In the genomic region with DNA sequence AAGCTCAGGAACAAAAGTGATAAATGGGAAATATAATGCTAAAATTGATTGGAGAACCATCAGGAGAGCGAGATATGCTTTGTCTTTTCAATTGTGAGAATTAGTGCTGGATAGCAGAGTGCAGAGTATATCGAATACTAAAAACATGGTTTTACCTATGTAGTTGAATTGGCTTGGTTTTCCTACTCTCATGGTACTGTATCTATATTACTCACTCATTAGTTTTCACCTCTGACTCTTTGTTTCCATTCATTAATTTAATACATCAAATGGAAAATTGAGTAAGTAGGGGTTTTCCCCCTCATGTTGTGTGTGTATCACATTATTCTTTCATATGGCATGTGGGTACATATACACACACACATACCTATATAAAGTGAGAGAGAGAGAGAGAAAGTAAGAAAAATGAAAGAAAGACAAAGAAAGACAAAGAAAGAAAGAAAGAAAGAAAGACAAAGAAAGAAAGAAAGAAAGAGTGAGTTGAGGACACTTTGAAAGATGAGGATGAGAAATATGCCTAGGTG, we compare ENCODE assay signal across 21 cellular contexts.
"Had no signal": no experiment of that assay in that cellular context is flagged by ENCODE, and none has a peak within 500 bp of the region (broad histone marks: within the 10 kb centered on the region; RNA-seq: fewer than 3 reads in every experiment).

No MANE protein-coding gene starts in this region.

- DNase-seq: effector CD8-positive, alpha-beta T cell; endodermal cell; foreskin fibroblast; gastrocnemius medialis; head of caudate nucleus; left ventricle myocardium superior; lower lobe of right lung; naive thymus-derived CD8-positive, alpha-beta T cell; nephron progenitor cell; nucleus accumbens; stimulated activated CD4-positive, alpha-beta T cell treated with anti-CD3 and anti-CD28 coated beads, Interleukin-12 subunit alpha, Interleukin-12 subunit beta, amount 100 ng/mL, for 4 hours; stimulated activated CD4-positive, alpha-beta T cell treated with anti-CD3 and anti-CD28 coated beads, Interleukin-1b, Interleukin-23, amount 100 ng/mL, for 48 hours; stimulated activated CD4-positive, alpha-beta T cell treated with anti-CD3 and anti-CD28 coated beads, Interleukin-4, amount 100 ng/mL, for 1 hour; stimulated activated CD8-positive, alpha-beta memory T cell treated with anti-CD3 and anti-CD28 coated beads, Interleukin-4, amount 100 ng/mL, for 48 hours; stimulated activated naive CD4-positive, alpha-beta T cell treated with Interleukin-2 at 50 U/mL for 16 hours; transverse colon; upper lobe of right lung; uterus had no signal

- ATAC-seq: esophagus mucosa; gastrocnemius medialis; left ventricle myocardium superior; lower lobe of right lung; naive thymus-derived CD8-positive, alpha-beta T cell; sciatic nerve; upper lobe of right lung had no signal

- H3K4me1 Mint-ChIP-seq: endodermal cell, nephron progenitor cell had no signal

- H3K27ac Mint-ChIP-seq: dendritic cell treated with granulocyte-macrophage colony-stimulating factor and Interleukin-4, amounts not matched to agents 40 ng/mL and 50 ng/mL, for 4 days; endodermal cell; naive thymus-derived CD8-positive, alpha-beta T cell; nephron progenitor cell had no signal

- H3K4me3 Mint-ChIP-seq: dendritic cell treated with granulocyte-macrophage colony-stimulating factor and Interleukin-4, amounts not matched to agents 40 ng/mL and 50 ng/mL, for 4 days; endodermal cell; naive thymus-derived CD8-positive, alpha-beta T cell; nephron progenitor cell had no signal

- H3K27me3 Mint-ChIP-seq: dendritic cell treated with granulocyte-macrophage colony-stimulating factor and Interleukin-4, amounts not matched to agents 40 ng/mL and 50 ng/mL, for 4 days had no signal
